In genomic region chr3:195425849-195426248, GRCh38 we compare ENCODE assay signal across 1 cellular context.
TF ChIP-seq lines count a peak whose summit lies in the region.

No MANE protein-coding gene starts in this region.

TF ChIP-seq in HEK293, 187 proteins besides CTCF, POLR2A, EP300 and RAD21 (continued from another document):
- TF ChIP-seq ZNF398 (tag by site-specific recombination; IDR thresholded peaks at IDR 0.05) (peak; percentile 66), ZNF394 (tag by site-specific recombination; IDR thresholded peaks at IDR 0.05; ENCODE audit: borderline replicate concordance) (peak; percentile 17; the same call in 1 of the 2 replicates), INSM2 (tag by site-specific recombination; IDR thresholded peaks at IDR 0.05) (peak; percentile 67), ZNF623 (tag by site-specific recombination; IDR thresholded peaks at IDR 0.05) (no peak), ZNF114 (tag by site-specific recombination; IDR thresholded peaks at IDR 0.05) (no peak), ZNF18 (tag by site-specific recombination; IDR thresholded peaks at IDR 0.05) (peak; percentile 62; the same call in 1 of the 2 replicates), ZFP37 (tag by site-specific recombination; IDR thresholded peaks at IDR 0.05) (no peak), ZNF350 (tag by site-specific recombination; IDR thresholded peaks at IDR 0.05) (no peak), ZNF416 (tag by site-specific recombination; IDR thresholded peaks at IDR 0.05) (no peak), ZNF138 (tag by site-specific recombination; IDR thresholded peaks at IDR 0.05; ENCODE audit: borderline replicate concordance) (no peak), ZNF324 (tag by site-specific recombination; IDR thresholded peaks at IDR 0.05) (peak; percentile 76), ZNF521 (tag by site-specific recombination; IDR thresholded peaks at IDR 0.05) (no peak), ZNF785 (tag by site-specific recombination; IDR thresholded peaks at IDR 0.05) (no peak), KLF8 (tag by site-specific recombination; IDR thresholded peaks at IDR 0.05) (no peak)
- TF ChIP-seq, protein P1, sequence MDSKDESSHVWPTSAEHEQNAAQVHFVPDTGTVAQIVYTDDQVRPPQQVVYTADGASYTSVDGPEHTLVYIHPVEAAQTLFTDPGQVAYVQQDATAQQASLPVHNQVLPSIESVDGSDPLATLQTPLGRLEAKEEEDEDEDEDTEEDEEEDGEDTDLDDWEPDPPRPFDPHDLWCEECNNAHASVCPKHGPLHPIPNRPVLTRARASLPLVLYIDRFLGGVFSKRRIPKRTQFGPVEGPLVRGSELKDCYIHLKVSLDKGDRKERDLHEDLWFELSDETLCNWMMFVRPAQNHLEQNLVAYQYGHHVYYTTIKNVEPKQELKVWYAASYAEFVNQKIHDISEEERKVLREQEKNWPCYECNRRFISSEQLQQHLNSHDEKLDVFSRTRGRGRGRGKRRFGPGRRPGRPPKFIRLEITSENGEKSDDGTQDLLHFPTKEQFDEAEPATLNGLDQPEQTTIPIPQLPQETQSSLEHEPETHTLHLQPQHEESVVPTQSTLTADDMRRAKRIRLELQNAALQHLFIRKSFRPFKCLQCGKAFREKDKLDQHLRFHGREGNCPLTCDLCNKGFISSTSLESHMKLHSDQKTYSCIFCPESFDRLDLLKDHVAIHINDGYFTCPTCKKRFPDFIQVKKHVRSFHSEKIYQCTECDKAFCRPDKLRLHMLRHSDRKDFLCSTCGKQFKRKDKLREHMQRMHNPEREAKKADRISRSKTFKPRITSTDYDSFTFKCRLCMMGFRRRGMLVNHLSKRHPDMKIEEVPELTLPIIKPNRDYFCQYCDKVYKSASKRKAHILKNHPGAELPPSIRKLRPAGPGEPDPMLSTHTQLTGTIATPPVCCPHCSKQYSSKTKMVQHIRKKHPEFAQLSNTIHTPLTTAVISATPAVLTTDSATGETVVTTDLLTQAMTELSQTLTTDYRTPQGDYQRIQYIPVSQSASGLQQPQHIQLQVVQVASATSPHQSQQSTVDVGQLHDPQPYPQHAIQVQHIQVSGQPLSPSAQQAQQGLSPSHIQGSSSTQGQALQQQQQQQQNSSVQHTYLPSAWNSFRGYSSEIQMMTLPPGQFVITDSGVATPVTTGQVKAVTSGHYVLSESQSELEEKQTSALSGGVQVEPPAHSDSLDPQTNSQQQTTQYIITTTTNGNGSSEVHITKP (tag by site-specific recombination; IDR thresholded peaks at IDR 0.05), result no peak
TF ChIP-seq in HEK293: peak in this region for 40.
